Comparison of ENCODE assay signal across 21 cellular contexts in genomic region chr12:103547929-103548328, GRCh38. TPM values are rescaled to one million over a fixed set of nuclear protein-coding genes. Genes with fewer than 3 reads are reported as not detected.
A peak's percentile ranks its signal among the peaks of the same experiment; 100 is the strongest.
DNase-seq lines count a peak whose midpoint lies in the region; ATAC-seq and TF ChIP-seq lines count a peak whose summit lies in the region.
"Had no signal": no experiment of that assay in that cellular context is flagged by ENCODE, and none has a peak within 500 bp of the region (broad histone marks: within the 10 kb centered on the region; RNA-seq: fewer than 3 reads in every experiment).

No MANE protein-coding gene starts in this region.

- H3K36me3 ChIP-seq in neural progenitor cell, result no peaks in the 10 kb centered on the region
- H3K36me3 ChIP-seq in ovary, result no peaks in the 10 kb centered on the region
- H3K36me3 ChIP-seq: gastrocnemius medialis, left lung, right lobe of liver, stomach, upper lobe of left lung had no signal

- H3K4me1 ChIP-seq in neural progenitor cell (no peaks in the 10 kb centered on the region), ovary (ENCODE audit: insufficient read depth) (no peaks in the 10 kb centered on the region)
- H3K4me1 ChIP-seq: gastrocnemius medialis, left lung, right lobe of liver, stomach, upper lobe of left lung had no signal

- peaks cover 12% of the 10 kb centered on the region for H3K4me1 Mint-ChIP-seq in neural progenitor cell

- peaks cover 8% of the 10 kb centered on the region for H3K27me3 Mint-ChIP-seq in neural progenitor cell (ENCODE audit: insufficient read depth, low read depth)

- no peaks in the 10 kb centered on the region for H4K20me1 ChIP-seq in neural progenitor cell (ENCODE audit: low read depth)

- intact Hi-C loops in ovary (cut with DNase I), result loop anchor here in 2 of 4 donors (5.0 to 10.0 kb wide), 4 partner anchors 596 to 663 kb away; no protein-coding TSS in a partner anchor

- no peak overlapping the region for H3K4me3 Mint-ChIP-seq in neural progenitor cell
- H3K4me3 Mint-ChIP-seq: activated CD8-positive, alpha-beta T cell treated with anti-CD3 and anti-CD28 coated beads, Interleukin-2, amount 10 ng/mL, durations not matched to agents 7 days and 5 days; activated naive CD8-positive, alpha-beta T cell had no signal

- peaks cover 20% of the 10 kb centered on the region for H3K9me3 Mint-ChIP-seq in neural progenitor cell

- DNase-seq in NCI-H2171 treated with DMSO at 0.1 percent for 48 hours (lab: John Stamatoyannopoulos, UW) (peak; percentile 42), NCI-H2171 (lab: John Stamatoyannopoulos, UW) (no peak), NCI-H2029 treated with DMSO at 0.1 percent for 48 hours (lab: John Stamatoyannopoulos, UW) (peak; percentile 76), NCI-H774 (lab: John Stamatoyannopoulos, UW) (peak; percentile 86), neural progenitor cell (ENCODE audit: low spot score) (peak; percentile 45), left lobe of liver (ENCODE audit: low spot score) (no peak), ovary (no peak)
- DNase-seq: cortex of kidney, left lung, NCI-H446 treated with DMSO at 0.1 percent for 48 hours had no signal

- H2AFZ ChIP-seq in neural progenitor cell (replicated peaks), result no peak overlapping the region

- no peaks in the 10 kb centered on the region for H3K36me3 Mint-ChIP-seq in neural progenitor cell
- H3K36me3 Mint-ChIP-seq: activated naive CD8-positive, alpha-beta T cell had no signal

- WGBS in ovary, 3 donors, result 61 to 71% (median 62%) methylated on average over 6 of the region's 6 CpGs

- no peaks in the 10 kb centered on the region for H3F3A ChIP-seq in neural progenitor cell (ENCODE audit: low read depth)

- H3K9ac ChIP-seq in neural progenitor cell, result no peak overlapping the region

- H3K27ac Mint-ChIP-seq in neural progenitor cell, result no peak overlapping the region
- H3K27ac Mint-ChIP-seq: activated CD8-positive, alpha-beta T cell treated with anti-CD3 and anti-CD28 coated beads, Interleukin-2, amount 10 ng/mL, durations not matched to agents 7 days and 5 days; activated naive CD8-positive, alpha-beta T cell had no signal

- ATAC-seq in GM21576 (IDR thresholded peaks at IDR 0.05; ENCODE audit: unreplicated experiment) (no peak), left lobe of liver (no peak)
- ATAC-seq: gastrocnemius medialis had no signal

- peak; percentile 33 for TF ChIP-seq CTCF in neural progenitor cell (IDR thresholded peaks at IDR 0.05)
- no peak for TF ChIP-seq CTCF in ovary (IDR thresholded peaks at IDR 0.05)

- no peaks in the 10 kb centered on the region for H3K9me3 ChIP-seq in neural progenitor cell (ENCODE audit: low read depth)
- no peaks in the 10 kb centered on the region for H3K9me3 ChIP-seq in ovary
- H3K9me3 ChIP-seq: A549, gastrocnemius medialis, left lung, right lobe of liver, stomach, upper lobe of left lung had no signal

- H3K27me3 ChIP-seq in neural progenitor cell (no peaks in the 10 kb centered on the region), ovary (no peaks in the 10 kb centered on the region)
- H3K27me3 ChIP-seq: right lobe of liver, upper lobe of left lung had no signal

- no peaks in the 10 kb centered on the region for H3K79me2 ChIP-seq in neural progenitor cell (ENCODE audit: low read depth)

- H3K27ac ChIP-seq in neural progenitor cell (no peak overlapping the region), ovary (no peak overlapping the region)
- H3K27ac ChIP-seq: A549, C4-2B, epithelial cell of prostate, gastrocnemius medialis, left lung, right lobe of liver, stomach, upper lobe of left lung had no signal

- no peak for TF ChIP-seq POLR2A in ovary (IDR thresholded peaks at IDR 0.05)

- no peak overlapping the region for H3K4me3 ChIP-seq in neural progenitor cell
- no peak overlapping the region for H3K4me3 ChIP-seq in ovary
- H3K4me3 ChIP-seq: A549, gastrocnemius medialis, left lung, right lobe of liver, stomach, upper lobe of left lung had no signal

- H3K4me2 ChIP-seq in neural progenitor cell, result no peak overlapping the region
- H3K4me2 ChIP-seq: A549 had no signal

- TF ChIP-seq EP300 in ovary (IDR thresholded peaks at IDR 0.05), result no peak

RNA-seq across cellular contexts. Expression of gene STAB2, which starts 39.1 kb away (rescaled TPM):
- total RNA-seq in neural progenitor cell (ENCODE audit: low replicate concordance) (not detected in 2 replicates), left lobe of liver (15.1 TPM), ovary (1 to 10 TPM in 3 of 7 donors, under 1 TPM in 4; 0.05 to 9.3 (median 0.86) TPM)
- polyA plus RNA-seq in ovary, result 1 to 10 TPM in 1 of 2 donors, under 1 TPM in 1; 0.36 to 6.4 TPM
- total RNA-seq: activated CD8-positive, alpha-beta T cell treated with anti-CD3 and anti-CD28 coated beads, Interleukin-2, amount 10 ng/mL, durations not matched to agents 7 days and 5 days; Daoy; gastrocnemius medialis had no signal
- polyA plus RNA-seq: A549 had no signal

RNA-seq across cellular contexts. Expression of gene C12orf42, which starts 52.2 kb away (rescaled TPM):
- 0.56 and 1.1 TPM in 2 replicates for total RNA-seq in neural progenitor cell (ENCODE audit: low replicate concordance)
- not detected for total RNA-seq in left lobe of liver
- not detected for total RNA-seq in ovary
- not detected for polyA plus RNA-seq in ovary
- total RNA-seq: Daoy, gastrocnemius medialis, left lung, right lobe of liver, stomach, upper lobe of left lung had no signal
- polyA plus RNA-seq: A549, stomach had no signal

Comparison
In these comparisons a context has a peak if more than half of its experiments do, and no peak if none do; other contexts are left out.
1. DNase-seq: peak in NCI-H2171 treated with DMSO at 0.1 percent for 48 hours (single experiment), NCI-H2029 treated with DMSO at 0.1 percent for 48 hours (single experiment), NCI-H774 (single experiment) and neural progenitor cell (single experiment); none in NCI-H2171 (single experiment), left lobe of liver (single experiment) and ovary (0 of 5).